In genomic region chr12:89364631-89365030, GRCh38 we compare ENCODE assay signal across 27 cellular contexts.
"Had no signal": no experiment of that assay in that cellular context is flagged by ENCODE, and none has a peak within 500 bp of the region (broad histone marks: within the 10 kb centered on the region; RNA-seq: fewer than 3 reads in every experiment).

No MANE protein-coding gene starts in this region.

- ATAC-seq: activated CD4-positive, alpha-beta T cell treated with anti-CD3 and anti-CD28 coated beads for 36 hours; activated CD4-positive, CD25-positive, alpha-beta regulatory T cell treated with anti-CD3 and anti-CD28 coated beads, Interleukin-2, amount 50 U/mL, for 24 hours; activated CD8-positive, alpha-beta T cell treated with anti-CD3 and anti-CD28 coated beads, Interleukin-2, amount 10 ng/mL, durations not matched to agents 7 days and 5 days; activated naive CD8-positive, alpha-beta T cell treated with anti-CD3 and anti-CD28 coated beads, Interleukin-2, amount 50 U/mL, for 24 hours; activated T-cell treated with anti-CD3 and anti-CD28 coated beads, Interleukin-2, amount 50 U/mL, for 4 hours; PC-3 had no signal

- DNase-seq: activated CD4-positive, alpha-beta T cell treated with anti-CD3 and anti-CD28 coated beads for 36 hours; activated CD4-positive, alpha-beta T cell treated with anti-CD3 and anti-CD28 coated beads, Interleukin-2, amount 10 ng/mL, durations not matched to agents 7 days and 5 days; activated CD4-positive, alpha-beta T cell treated with anti-CD3 and anti-CD28 coated beads, Interleukin-2, amount 50 U/mL, for 48 hours; activated CD8-positive, alpha-beta T cell treated with anti-CD3 and anti-CD28 coated beads, Interleukin-2, amount 10 ng/mL, durations not matched to agents 7 days and 5 days; activated naive CD4-positive, alpha-beta T cell treated with anti-CD3 and anti-CD28 coated beads, Interleukin-2, amount 10 ng/mL, durations not matched to agents 7 days and 5 days; activated naive CD8-positive, alpha-beta T cell treated with anti-CD3 and anti-CD28 coated beads, Interleukin-2, amount 50 U/mL, for 24 hours; activated T-cell treated with anti-CD3 and anti-CD28 coated beads for 4 hours; activated T-cell treated with anti-CD3 and anti-CD28 coated beads, Interleukin-2, amount 50 U/mL, for 4 hours; anterior cingulate cortex; central memory CD4-positive, alpha-beta T cell; NCI-H1092; NCI-H1436 treated with DMSO at 0.1 percent for 48 hours; NCI-H187; NCI-H2029 treated with DMSO at 0.1 percent for 48 hours; NCI-H2107; NCI-H2171; NCI-H510A; NCI-H526; NCI-H748 treated with DMSO at 0.1 percent for 48 hours; NK-92 treated with Interleukin-12 subunit alpha and Interleukin-12 subunit beta, amount 100 ng/mL, for 24 hours; PC-3; Right ventricle myocardium superior had no signal

- H3K27ac ChIP-seq: RWPE1 had no signal

- FAIRE-seq: bronchial epithelial cell, RCC 7860, TTC549 had no signal
